In the genomic region with DNA sequence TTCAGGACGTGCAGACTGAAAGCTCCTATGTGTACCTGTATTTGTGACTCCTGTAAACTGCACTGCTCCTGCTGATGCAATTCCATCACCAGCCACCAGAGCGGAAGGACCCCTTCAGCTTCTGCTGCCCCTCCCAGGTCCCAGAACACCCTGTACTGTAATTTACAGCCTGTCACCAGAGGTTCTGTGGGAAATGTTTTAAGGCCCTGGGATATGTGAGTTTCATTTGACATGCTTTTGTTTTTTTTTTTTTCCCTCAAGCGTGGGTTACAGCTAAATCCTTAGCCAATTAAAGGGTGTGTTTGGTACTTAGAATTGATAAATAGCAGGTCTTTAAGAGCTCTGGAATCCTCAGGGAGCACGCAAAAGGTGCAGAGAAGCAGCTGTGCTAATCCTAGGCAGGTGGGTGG, we compare ENCODE assay signal across 9 cellular contexts.
DNase-seq lines count a peak whose midpoint lies in the region; ATAC-seq and TF ChIP-seq lines count a peak whose summit lies in the region.
"Had no signal": no experiment of that assay in that cellular context is flagged by ENCODE, and none has a peak within 500 bp of the region (broad histone marks: within the 10 kb centered on the region; RNA-seq: fewer than 3 reads in every experiment).

No MANE protein-coding gene starts in this region.

- no peaks in the 10 kb centered on the region for H3K4me1 ChIP-seq in Loucy (ENCODE audit: insufficient read depth, low read length, poor library complexity, severe bottlenecking)
- H3K4me1 ChIP-seq in CD8-positive, alpha-beta memory T cell (ENCODE audit: insufficient read depth, low read length) = no peaks in the 10 kb centered on the region

- H3K4me3 Mint-ChIP-seq in CD8-positive, alpha-beta memory T cell = no peak overlapping the region

- H4K20me1 ChIP-seq in Loucy (ENCODE audit: insufficient read depth, low read length, poor library complexity, severe bottlenecking) = no peaks in the 10 kb centered on the region

- POLR2A ChIA-PET in CD8-positive, alpha-beta memory T cell (lab: Charles Lee) = no interaction called here

- H3F3A ChIP-seq in Loucy (ENCODE audit: low read depth) = no peaks in the 10 kb centered on the region

- H3K36me3 Mint-ChIP-seq in CD8-positive, alpha-beta memory T cell = peaks cover 0 to 8% (median 0%) of the 10 kb centered on the region in 3 donors

- H3K27me3 Mint-ChIP-seq in CD8-positive, alpha-beta memory T cell = no peaks in the 10 kb centered on the region

- no peaks in the 10 kb centered on the region for H3K36me3 ChIP-seq in Loucy (ENCODE audit: insufficient read depth, low read length)
- no peaks in the 10 kb centered on the region for H3K36me3 ChIP-seq in CD8-positive, alpha-beta memory T cell (ENCODE audit: insufficient read depth, low read length)
- H3K36me3 ChIP-seq: neutrophil had no signal

- H3K9me3 Mint-ChIP-seq in CD8-positive, alpha-beta memory T cell = no peaks in the 10 kb centered on the region

- TF ChIP-seq CTCF in GM12873 (IDR thresholded peaks at IDR 0.05; ENCODE audit: insufficient read depth, low read depth, low read length, missing control alignments) = peak; percentile 84
- peak; percentile 71 for TF ChIP-seq CTCF in Loucy (conservative IDR thresholded peaks at IDR 0.05; ENCODE audit: low read length)

- H3K9me3 ChIP-seq in Loucy (ENCODE audit: insufficient read depth, low read depth, low read length) = no peaks in the 10 kb centered on the region
- no peaks in the 10 kb centered on the region for H3K9me3 ChIP-seq in CD8-positive, alpha-beta memory T cell (ENCODE audit: low read length)
- H3K9me3 ChIP-seq: neutrophil had no signal

- H3K27ac ChIP-seq in CD8-positive, alpha-beta memory T cell (ENCODE audit: low read depth, low read length) = no peak overlapping the region
- H3K27ac ChIP-seq: neutrophil had no signal

- no peak overlapping the region for H3K4me2 ChIP-seq in Loucy (ENCODE audit: low read depth, low read length, poor library complexity, severe bottlenecking)

- CTCF ChIA-PET in CD8-positive, alpha-beta memory T cell (lab: Charles Lee) = interaction anchor here (0.8 kb wide), 1 partner anchor 10 kb away, joined by 3 read pairs; no protein-coding TSS in a partner anchor

- no peak overlapping the region for H3K4me3 ChIP-seq in Loucy (ENCODE audit: low read length, poor library complexity, severe bottlenecking)
- H3K4me3 ChIP-seq in CD8-positive, alpha-beta memory T cell (ENCODE audit: low read length) = no peak overlapping the region

- H3K9me2 ChIP-seq in Loucy (replicated peaks; ENCODE audit: low read depth, low read length) = no peaks in the 10 kb centered on the region

- H3K4me1 Mint-ChIP-seq in CD8-positive, alpha-beta memory T cell = no peaks in the 10 kb centered on the region

- no peaks in the 10 kb centered on the region for H3K79me2 ChIP-seq in Loucy (ENCODE audit: insufficient read depth, low read length)

- no peak overlapping the region for H2AFZ ChIP-seq in Loucy (ENCODE audit: low read length)

- no peaks in the 10 kb centered on the region for H3K27me3 ChIP-seq in Loucy (ENCODE audit: insufficient read depth, low read length, poor library complexity, severe bottlenecking)
- no peaks in the 10 kb centered on the region for H3K27me3 ChIP-seq in CD8-positive, alpha-beta memory T cell (ENCODE audit: insufficient read depth, low read length, poor library complexity, severe bottlenecking)
- H3K27me3 ChIP-seq: neutrophil had no signal

- peak; percentile 53 for ATAC-seq in GM21717 (IDR thresholded peaks at IDR 0.05; ENCODE audit: unreplicated experiment)
- peak; percentile 39 for ATAC-seq in left lobe of liver

- H3K9ac ChIP-seq in Loucy (ENCODE audit: low read depth, low read length, poor library complexity, severe bottlenecking) = no peak overlapping the region

- no peak overlapping the region for H3K27ac Mint-ChIP-seq in CD8-positive, alpha-beta memory T cell

- DNase-seq in SW480 (ENCODE audit: low spot score) (peak; percentile 18), left lobe of liver (ENCODE audit: low spot score) (no peak), hypothalamus (lab: John Stamatoyannopoulos, UW) (no peak), HPDE6-E6E7 (ENCODE audit: extremely low spot score) (no peak)
- no peak for DNase-seq in CD8-positive, alpha-beta memory T cell
